Comparison of ENCODE assay signal across 8 cellular contexts in genomic region chr9:98575379-98576346, GRCh38.
DNase-seq lines count a peak whose midpoint lies in the region; ATAC-seq and TF ChIP-seq lines count a peak whose summit lies in the region.

No MANE protein-coding gene starts in this region.

- H3K36me3 ChIP-seq in right atrium auricular region: no peaks in the 10 kb centered on the region

- no peaks in the 10 kb centered on the region for H3K36me3 Mint-ChIP-seq in effector memory CD8-positive, alpha-beta T cell (ENCODE audit: insufficient read depth)

- H3K9me3 ChIP-seq in right atrium auricular region: no peaks in the 10 kb centered on the region

- no peak for TF ChIP-seq CTCF in right atrium auricular region (IDR thresholded peaks at IDR 0.05)

- H3K4me1 ChIP-seq in right atrium auricular region: no peaks in the 10 kb centered on the region

- H3K27ac Mint-ChIP-seq in effector memory CD8-positive, alpha-beta T cell: peak overlapping the region; percentile 46 to 56

- H3K9me3 Mint-ChIP-seq in effector memory CD8-positive, alpha-beta T cell: no peaks in the 10 kb centered on the region

- H3K4me1 Mint-ChIP-seq in effector memory CD8-positive, alpha-beta T cell (ENCODE audit: low read depth in 2 of 2): peaks cover 20 to 21% of the 10 kb centered on the region in 2 donors

- no peak overlapping the region for H3K27ac ChIP-seq in right atrium auricular region

- ATAC-seq in HG02798 (IDR thresholded peaks at IDR 0.05; ENCODE audit: poor library complexity, unreplicated experiment): peak; percentile 83
- ATAC-seq in effector memory CD8-positive, alpha-beta T cell (replicated peaks): peak; percentile 21

- peak overlapping the region; percentile 66 for H3K4me3 Mint-ChIP-seq in effector memory CD8-positive, alpha-beta T cell

- H3K4me3 ChIP-seq in right atrium auricular region: no peak overlapping the region

- H3K27me3 Mint-ChIP-seq in effector memory CD8-positive, alpha-beta T cell: peaks cover 24 to 44% of the 10 kb centered on the region in 2 donors

- no peaks in the 10 kb centered on the region for H3K27me3 ChIP-seq in right atrium auricular region

- peak; percentile 19 to 28 (median 20) for DNase-seq in stimulated activated CD4-positive, alpha-beta T cell treated with anti-CD3 and anti-CD28 coated beads, Interleukin-12 subunit alpha, Interleukin-12 subunit beta, amount 100 ng/mL, for 48 hours (ENCODE audit: low read depth in 2 of 3, low spot score in 1 of 3)
- DNase-seq in stimulated activated CD4-positive, alpha-beta T cell treated with anti-CD3 and anti-CD28 coated beads, Interleukin-12 subunit alpha, Interleukin-12 subunit beta, amount 100 ng/mL, for 4 hours: no peak
- DNase-seq in NCI-H69 (lab: John Stamatoyannopoulos, UW) (peak; percentile 22), RKO (ENCODE audit: low spot score) (no peak), retina (no peak), right atrium auricular region (ENCODE audit: low spot score) (no peak)
- DNase-seq in effector memory CD8-positive, alpha-beta T cell: no peak

Comparison
In these comparisons a context has a peak if more than half of its experiments do, and no peak if none do; other contexts are left out.
1. DNase-seq: peak in stimulated activated CD4-positive, alpha-beta T cell treated with anti-CD3 and anti-CD28 coated beads, Interleukin-12 subunit alpha, Interleukin-12 subunit beta, amount 100 ng/mL, for 48 hours (3 of 3) and NCI-H69 (single experiment); none in stimulated activated CD4-positive, alpha-beta T cell treated with anti-CD3 and anti-CD28 coated beads, Interleukin-12 subunit alpha, Interleukin-12 subunit beta, amount 100 ng/mL, for 4 hours (single experiment), effector memory CD8-positive, alpha-beta T cell (0 of 3), RKO (single experiment), retina (single experiment) and right atrium auricular region (single experiment).